In genomic region chr3:123870033-123870432, GRCh38 we compare ENCODE assay signal across 1 cellular context.
TF ChIP-seq lines count a peak whose summit lies in the region.

No MANE protein-coding gene starts in this region.

TF ChIP-seq in SK-N-SH, 30 proteins besides CTCF, POLR2A, EP300 and RAD21 (continued from another document):
- TF ChIP-seq SIN3A (IDR thresholded peaks at IDR 0.05; ENCODE audit: borderline replicate concordance, low read depth, low read length) (no peak), IRF3 (IDR thresholded peaks at IDR 0.05; ENCODE audit: low read depth, low read length) (no peak), SMC3 (IDR thresholded peaks at IDR 0.05; ENCODE audit: low read depth, low read length) (no peak), MEF2A (IDR thresholded peaks at IDR 0.05; ENCODE audit: borderline replicate concordance, low read depth) (peak; percentile 88), RCOR1 (IDR thresholded peaks at IDR 0.05; ENCODE audit: low read length) (no peak)
- TF ChIP-seq, protein P1, sequence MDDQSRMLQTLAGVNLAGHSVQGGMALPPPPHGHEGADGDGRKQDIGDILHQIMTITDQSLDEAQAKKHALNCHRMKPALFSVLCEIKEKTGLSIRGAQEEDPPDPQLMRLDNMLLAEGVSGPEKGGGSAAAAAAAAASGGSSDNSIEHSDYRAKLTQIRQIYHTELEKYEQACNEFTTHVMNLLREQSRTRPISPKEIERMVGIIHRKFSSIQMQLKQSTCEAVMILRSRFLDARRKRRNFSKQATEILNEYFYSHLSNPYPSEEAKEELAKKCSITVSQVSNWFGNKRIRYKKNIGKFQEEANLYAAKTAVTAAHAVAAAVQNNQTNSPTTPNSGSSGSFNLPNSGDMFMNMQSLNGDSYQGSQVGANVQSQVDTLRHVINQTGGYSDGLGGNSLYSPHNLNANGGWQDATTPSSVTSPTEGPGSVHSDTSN (IDR thresholded peaks at IDR 0.05) = peak; percentile 52; the same call in 1 of the 2 replicates
